ENCODE assay signal across 23 cellular contexts in the genomic region with DNA sequence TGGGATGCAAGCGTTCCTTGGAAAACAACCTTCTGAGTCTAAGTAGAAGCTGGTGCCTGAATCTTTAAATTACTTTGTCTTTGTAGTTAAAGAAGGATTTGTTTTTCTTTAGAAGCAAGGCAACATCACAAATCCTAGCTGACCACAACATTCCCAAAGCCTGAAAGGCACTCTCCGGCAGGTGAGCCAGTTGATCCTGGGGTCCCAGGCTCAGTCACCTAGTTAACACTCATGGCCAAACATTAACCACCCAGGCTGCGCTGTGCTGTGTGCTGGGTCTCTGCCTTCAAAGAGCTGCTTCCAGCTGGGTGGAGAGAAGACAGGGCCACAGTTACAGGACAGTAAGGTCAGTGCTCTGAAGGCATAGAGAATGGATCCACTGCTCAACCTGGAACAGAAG.
"Had no signal": no experiment of that assay in that cellular context is flagged by ENCODE, and none has a peak within 500 bp of the region (broad histone marks: within the 10 kb centered on the region; RNA-seq: fewer than 3 reads in every experiment).

No MANE protein-coding gene starts in this region.

- H3K27ac Mint-ChIP-seq: stimulated activated memory B cell treated with anti-CD40 and anti-IgM and Interleukin-4, amounts not matched to agents 10 μg/mL and 1 μg/mL and 100 μg/mL, for 72 hours; stimulated activated naive CD8-positive, alpha-beta T cell treated with anti-CD3 and anti-CD28 coated beads, Interleukin-15, amount 100 ng/mL, for 72 hours; type B pancreatic cell had no signal

- DNase-seq: immature natural killer cell; left cardiac atrium; left lung; lower lobe of right lung; mammary epithelial cell; mesenchymal stem cell; naive thymus-derived CD8-positive, alpha-beta T cell; occipital lobe; psoas muscle; stimulated activated CD4-positive, alpha-beta T cell treated with anti-CD3 and anti-CD28 coated beads, Interleukin-12 subunit alpha, Interleukin-12 subunit beta, amount 100 ng/mL, for 4 hours; stimulated activated CD4-positive, alpha-beta T cell treated with anti-CD3 and anti-CD28 coated beads, Interleukin-2, amount 100 ng/mL, for 48 hours; stimulated activated CD4-positive, alpha-beta T cell treated with anti-CD3 and anti-CD28 coated beads, Interleukin-4, amount 100 ng/mL, for 4 hours; stimulated activated CD8-positive, alpha-beta memory T cell treated with anti-CD3 and anti-CD28 coated beads, Interleukin-4, amount 100 ng/mL, for 48 hours; stimulated activated naive CD4-positive, alpha-beta T cell treated with Interleukin-2 at 50 U/mL for 16 hours; stimulated activated naive CD8-positive, alpha-beta T cell treated with anti-CD3 and anti-CD28 coated beads, Interleukin-15, amount 100 ng/mL, for 72 hours had no signal

- H3K36me3 Mint-ChIP-seq: stimulated activated memory B cell treated with anti-CD40 and anti-IgM and Interleukin-4, amounts not matched to agents 10 μg/mL and 1 μg/mL and 100 μg/mL, for 72 hours; type B pancreatic cell had no signal

- H3K4me1 Mint-ChIP-seq: immature natural killer cell; stimulated activated memory B cell treated with anti-CD40 and anti-IgM and Interleukin-4, amounts not matched to agents 10 μg/mL and 1 μg/mL and 100 μg/mL, for 72 hours had no signal

- H3K27me3 Mint-ChIP-seq: stimulated activated memory B cell treated with anti-CD40 and anti-IgM and Interleukin-4, amounts not matched to agents 10 μg/mL and 1 μg/mL and 100 μg/mL, for 72 hours; stimulated activated naive CD8-positive, alpha-beta T cell treated with anti-CD3 and anti-CD28 coated beads, Interleukin-15, amount 100 ng/mL, for 72 hours; type B pancreatic cell had no signal

- H3K9me3 Mint-ChIP-seq: immature natural killer cell; stimulated activated memory B cell treated with anti-CD40 and anti-IgM and Interleukin-4, amounts not matched to agents 10 μg/mL and 1 μg/mL and 100 μg/mL, for 72 hours; type B pancreatic cell had no signal

- H3K27ac ChIP-seq: left lung, lower lobe of right lung, neutrophil, parathyroid adenoma, psoas muscle, right atrium auricular region, skin epidermis, tibial nerve, vagina had no signal

- H3K4me3 Mint-ChIP-seq: immature natural killer cell; naive thymus-derived CD8-positive, alpha-beta T cell; stimulated activated memory B cell treated with anti-CD40 and anti-IgM and Interleukin-4, amounts not matched to agents 10 μg/mL and 1 μg/mL and 100 μg/mL, for 72 hours; stimulated activated naive CD8-positive, alpha-beta T cell treated with anti-CD3 and anti-CD28 coated beads, Interleukin-15, amount 100 ng/mL, for 72 hours; type B pancreatic cell had no signal
